In genomic region chr12:56087220-56087619, GRCh38 we compare ENCODE assay signal across 13 cellular contexts. TPM values are rescaled to one million over a fixed set of nuclear protein-coding genes. Genes with fewer than 3 reads are reported as not detected.
DNase-seq lines count a peak whose midpoint lies in the region; ATAC-seq, FAIRE-seq and TF ChIP-seq lines count a peak whose summit lies in the region.
"Had no signal": no experiment of that assay in that cellular context is flagged by ENCODE, and none has a peak within 500 bp of the region (broad histone marks: within the 10 kb centered on the region; RNA-seq: fewer than 3 reads in every experiment).

No MANE protein-coding gene starts in this region.

- H3K4me3 ChIP-seq in bronchial epithelial cell (ENCODE audit: low read depth, low read length) (no peak overlapping the region), liver (ENCODE audit: low read depth in 1 of 3, low read length in 3 of 3) (no peak overlapping the region), upper lobe of right lung (no peak overlapping the region)
- H3K4me3 ChIP-seq: gastrocnemius medialis, smooth muscle cell had no signal

- DNase-seq in NCI-H345 (lab: John Stamatoyannopoulos, UW) (peak; percentile 13), NCI-H345 treated with DMSO at 0.1 percent for 48 hours (lab: John Stamatoyannopoulos, UW; ENCODE audit: unreplicated experiment) (no peak), bronchial epithelial cell (ENCODE audit: low read depth) (peak; percentile 37), upper lobe of right lung (peak; percentile 96)
- DNase-seq: midbrain, NCI-H2171 had no signal

- H3K27me3 ChIP-seq in bronchial epithelial cell (ENCODE audit: control insufficient read depth, insufficient read depth, low read length) (no peaks in the 10 kb centered on the region), liver (ENCODE audit: control insufficient read depth in 4 of 4, insufficient read depth in 4 of 4, low read length in 3 of 4) (no peaks in the 10 kb centered on the region), upper lobe of right lung (no peaks in the 10 kb centered on the region)
- H3K27me3 ChIP-seq: gastrocnemius medialis had no signal

- 46% methylated on average over 6 of the region's 6 CpGs for WGBS in liver

- H3K4me1 ChIP-seq in liver (ENCODE audit: control insufficient read depth in 4 of 4, insufficient read depth in 4 of 4, low read length in 3 of 4): peaks cover 12 to 44% (median 34%) of the 10 kb centered on the region in 4 donors
- peaks cover 7% of the 10 kb centered on the region for H3K4me1 ChIP-seq in upper lobe of right lung
- H3K4me1 ChIP-seq: gastrocnemius medialis had no signal

- TF ChIP-seq CTCF in bronchial epithelial cell (IDR thresholded peaks at IDR 0.05; ENCODE audit: insufficient read depth, low read length, severe bottlenecking): no peak
- no peak for TF ChIP-seq CTCF in liver (IDR thresholded peaks at IDR 0.05; ENCODE audit: low read depth, low read length, missing input control)
- no peak for TF ChIP-seq CTCF in upper lobe of right lung (IDR thresholded peaks at IDR 0.05)

- ATAC-seq in upper lobe of right lung (peak; percentile 97), GM21447 (IDR thresholded peaks at IDR 0.05; ENCODE audit: unreplicated experiment) (no peak), HG02852 (IDR thresholded peaks at IDR 0.05; ENCODE audit: unreplicated experiment) (no peak), HG02970 (IDR thresholded peaks at IDR 0.05; ENCODE audit: low FRiP score, unreplicated experiment) (no peak)

- intact Hi-C loops in upper lobe of right lung (cut with DNase I): no loop called here

- H3K9me3 ChIP-seq in liver (ENCODE audit: control insufficient read depth in 4 of 4, low read length in 3 of 4) (no peaks in the 10 kb centered on the region), upper lobe of right lung (no peaks in the 10 kb centered on the region)
- H3K9me3 ChIP-seq: gastrocnemius medialis had no signal

- H3K27ac ChIP-seq in liver (ENCODE audit: low read depth in 1 of 2, low read length in 2 of 2) (peak overlapping the region; percentile 79 to 80), upper lobe of right lung (peak overlapping the region; percentile 72)
- H3K27ac ChIP-seq: gastrocnemius medialis had no signal

- FAIRE-seq in bronchial epithelial cell (lab: Jason Lieb, UNC): peak; percentile 32
- FAIRE-seq: G401.6 had no signal

- peak; percentile 8 to 51 for TF ChIP-seq RAD21 in liver (IDR thresholded peaks at IDR 0.05)

- peak overlapping the region in 1 of 2 donors; percentile 26 for H3K9ac ChIP-seq in liver (ENCODE audit: low read depth in 1 of 2, low read length in 2 of 2)

- H3K36me3 ChIP-seq in bronchial epithelial cell (ENCODE audit: control insufficient read depth, insufficient read depth, low read length): peaks cover 12% of the 10 kb centered on the region
- peaks cover 15 to 39% (median 35%) of the 10 kb centered on the region in 4 donors for H3K36me3 ChIP-seq in liver (ENCODE audit: control insufficient read depth in 4 of 4, insufficient read depth in 3 of 4, low read depth in 1 of 4, low read length in 3 of 4)
- no peaks in the 10 kb centered on the region for H3K36me3 ChIP-seq in upper lobe of right lung
- H3K36me3 ChIP-seq: gastrocnemius medialis had no signal

TF ChIP-seq in liver, 16 proteins besides CTCF, POLR2A, EP300 and RAD21:
- peak; percentile 54 to 56 for TF ChIP-seq RXRA (IDR thresholded peaks at IDR 0.05)
- TF ChIP-seq NR2F2 (IDR thresholded peaks at IDR 0.05): no peak
- TF ChIP-seq FOXA2 (IDR thresholded peaks at IDR 0.05): peak; percentile 82
- TF ChIP-seq FOXA1 (IDR thresholded peaks at IDR 0.05): peak; percentile 33
- TF ChIP-seq REST (IDR thresholded peaks at IDR 0.05): no peak
- TF ChIP-seq JUND (IDR thresholded peaks at IDR 0.05): no peak
- peak; percentile 62 for TF ChIP-seq SP1 (IDR thresholded peaks at IDR 0.05)
- peak; percentile 54 to 58 for TF ChIP-seq HNF4A (conservative IDR thresholded peaks at IDR 0.05)

RNA-seq across cellular contexts. Expression of gene ERBB3, which starts 7.3 kb away (rescaled TPM):
- total RNA-seq in bronchial epithelial cell (21.1 and 59.8 TPM in 2 replicates), liver (100 to 1,000 TPM in 1 of 2 donors, 10 to 100 TPM in 1; 69.0 to 141 TPM), upper lobe of right lung (60.7 TPM)
- 10 to 100 TPM; 32.4 to 34.2 TPM for polyA plus RNA-seq in liver

RNA-seq across cellular contexts. Expression of gene PA2G4, which starts 17.1 kb away (rescaled TPM):
- 168 and 172 TPM in 2 replicates for total RNA-seq in bronchial epithelial cell
- 100 to 1,000 TPM in 1 of 2 donors, 10 to 100 TPM in 1; 74.3 to 148 TPM for total RNA-seq in liver
- polyA plus RNA-seq in liver: 10 to 100 TPM; 56.8 to 62.9 TPM
- total RNA-seq in upper lobe of right lung: 71.4 TPM

RNA-seq across cellular contexts. Expression of gene RPL41, which starts 29.2 kb away (rescaled TPM):
- total RNA-seq in bronchial epithelial cell (3,411 and 3,733 TPM in 2 replicates), liver (1,000 to 10,000 TPM in 1 of 2 donors, 100 to 1,000 TPM in 1; 979 to 1,323 TPM), upper lobe of right lung (2,726 TPM)
- polyA plus RNA-seq in liver: 1,000 to 10,000 TPM; 1,640 to 2,155 TPM

RNA-seq across cellular contexts. Expression of gene ZC3H10, which starts 30.8 kb away (rescaled TPM):
- total RNA-seq in bronchial epithelial cell: 3.5 and 4.5 TPM in 2 replicates
- 1 to 10 TPM; 2.0 to 5.2 TPM for total RNA-seq in liver
- 1 to 10 TPM; 1.3 to 1.8 TPM for polyA plus RNA-seq in liver
- total RNA-seq in upper lobe of right lung: 8.4 TPM

RNA-seq across cellular contexts. Expression of gene ESYT1, which starts 40.8 kb away (rescaled TPM):
- 253 and 304 TPM in 2 replicates for total RNA-seq in bronchial epithelial cell
- total RNA-seq in liver: 10 to 100 TPM; 59.5 to 93.5 TPM
- 10 to 100 TPM; 41.0 to 58.1 TPM for polyA plus RNA-seq in liver
- 101 TPM for total RNA-seq in upper lobe of right lung
